ENCODE assay signal across 16 cellular contexts in the genomic region with DNA sequence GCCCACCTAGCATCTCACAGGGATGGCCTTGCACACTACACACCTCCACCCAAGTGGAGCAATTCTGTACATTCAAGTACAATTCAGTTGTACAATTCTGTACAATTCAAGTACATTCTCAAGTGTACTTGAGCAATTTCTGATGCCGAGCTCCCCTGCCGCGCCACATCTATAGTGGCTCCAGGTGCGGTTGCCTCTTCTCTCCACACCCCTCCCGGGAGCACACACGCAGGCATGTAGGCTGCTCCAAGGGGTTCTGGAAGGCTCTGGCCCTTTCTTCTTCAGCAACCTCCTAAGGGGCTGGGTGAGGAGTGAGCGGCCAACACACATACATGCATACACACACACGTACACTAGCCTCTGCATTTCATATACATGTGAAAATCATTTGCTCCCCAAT. TPM values are rescaled to one million over a fixed set of nuclear protein-coding genes. Genes with fewer than 3 reads are reported as not detected.
A peak's percentile ranks its signal among the peaks of the same experiment; 100 is the strongest.
DNase-seq lines count a peak whose midpoint lies in the region; ATAC-seq and TF ChIP-seq lines count a peak whose summit lies in the region.
"Had no signal": no experiment of that assay in that cellular context is flagged by ENCODE, and none has a peak within 500 bp of the region (broad histone marks: within the 10 kb centered on the region; RNA-seq: fewer than 3 reads in every experiment).

No MANE protein-coding gene starts in this region.

- H3K27ac ChIP-seq in left lung = no peak overlapping the region
- H3K27ac ChIP-seq: C4-2B, Peyer's patch, SJSA1 had no signal

- H3K4me1 ChIP-seq in left lung = no peaks in the 10 kb centered on the region
- H3K4me1 ChIP-seq: Peyer's patch, SJSA1 had no signal

- POLR2A ChIA-PET in activated CD4-positive, alpha-beta T cell treated with anti-CD3 and anti-CD28 coated beads, Interleukin-2, amount 10 ng/mL, durations not matched to agents 7 days and 5 days (lab: Charles Lee) = no interaction called here
- POLR2A ChIA-PET in activated CD4-positive, alpha-beta T cell treated with anti-CD3 and anti-CD28 coated beads for 36 hours (lab: Charles Lee) = no interaction called here

- H3K27me3 Mint-ChIP-seq in activated CD4-positive, alpha-beta T cell treated with anti-CD3 and anti-CD28 coated beads, Interleukin-2, amount 10 ng/mL, durations not matched to agents 7 days and 5 days = peaks cover 5% of the 10 kb centered on the region
- H3K27me3 Mint-ChIP-seq in activated CD4-positive, alpha-beta T cell treated with anti-CD3 and anti-CD28 coated beads for 36 hours = peaks cover 2% of the 10 kb centered on the region
- H3K27me3 Mint-ChIP-seq: T-helper 17 cell had no signal

- no peaks in the 10 kb centered on the region for H3K36me3 Mint-ChIP-seq in activated CD4-positive, alpha-beta T cell treated with anti-CD3 and anti-CD28 coated beads, Interleukin-2, amount 10 ng/mL, durations not matched to agents 7 days and 5 days (ENCODE audit: low read depth)
- no peaks in the 10 kb centered on the region for H3K36me3 Mint-ChIP-seq in activated CD4-positive, alpha-beta T cell treated with anti-CD3 and anti-CD28 coated beads for 36 hours (ENCODE audit: low read depth)

- H3K4me3 ChIP-seq in left lung = no peak overlapping the region
- H3K4me3 ChIP-seq: GM23338, Peyer's patch, SJSA1 had no signal

- H3K4me3 Mint-ChIP-seq in activated CD4-positive, alpha-beta T cell treated with anti-CD3 and anti-CD28 coated beads, Interleukin-2, amount 10 ng/mL, durations not matched to agents 7 days and 5 days = no peak overlapping the region
- no peak overlapping the region for H3K4me3 Mint-ChIP-seq in activated CD4-positive, alpha-beta T cell treated with anti-CD3 and anti-CD28 coated beads for 36 hours
- H3K4me3 Mint-ChIP-seq: GM23338, T-helper 17 cell had no signal

- TF ChIP-seq CTCF in left lung (IDR thresholded peaks at IDR 0.05) = no peak

- no peak for DNase-seq in activated CD4-positive, alpha-beta T cell treated with anti-CD3 and anti-CD28 coated beads, Interleukin-2, amount 10 ng/mL, durations not matched to agents 7 days and 5 days
- no peak for DNase-seq in activated CD4-positive, alpha-beta T cell treated with anti-CD3 and anti-CD28 coated beads for 36 hours
- peak; percentile 69 for DNase-seq in NCI-H187 treated with DMSO at 0.1 percent for 48 hours (lab: John Stamatoyannopoulos, UW)
- DNase-seq in left lung = peak; percentile 20 to 31
- DNase-seq in COLO668 (lab: John Stamatoyannopoulos, UW; ENCODE audit: unreplicated experiment) = no peak
- no peak for DNase-seq in hippocampal formation (lab: John Stamatoyannopoulos, UW)
- DNase-seq: GF-D8, NCI-H2029, NCI-H526 treated with DMSO at 0.1 percent for 48 hours, T-helper 17 cell had no signal

- no peaks in the 10 kb centered on the region for H3K27me3 ChIP-seq in left lung
- H3K27me3 ChIP-seq: Peyer's patch, SJSA1 had no signal

- intact Hi-C loops in activated CD4-positive, alpha-beta T cell treated with anti-CD3 and anti-CD28 coated beads for 36 hours (cut with DNase I, micrococcal nuclease) = no loop called here
- intact Hi-C loops in left lung (cut with DNase I) = no loop called here

- H3K9me3 Mint-ChIP-seq in activated CD4-positive, alpha-beta T cell treated with anti-CD3 and anti-CD28 coated beads, Interleukin-2, amount 10 ng/mL, durations not matched to agents 7 days and 5 days = no peaks in the 10 kb centered on the region
- peaks cover 2% of the 10 kb centered on the region for H3K9me3 Mint-ChIP-seq in activated CD4-positive, alpha-beta T cell treated with anti-CD3 and anti-CD28 coated beads for 36 hours (ENCODE audit: low read depth)
- H3K9me3 Mint-ChIP-seq: GM23338 had no signal

- ATAC-seq in activated CD4-positive, alpha-beta T cell treated with anti-CD3 and anti-CD28 coated beads for 36 hours = no peak
- peak; percentile 60 for ATAC-seq in left lung
- ATAC-seq in GM19463 (IDR thresholded peaks at IDR 0.05; ENCODE audit: unreplicated experiment) = no peak
- ATAC-seq: GM23338, HCT116, T-helper 17 cell had no signal

- peak overlapping the region; percentile 9 for H3K27ac Mint-ChIP-seq in activated CD4-positive, alpha-beta T cell treated with anti-CD3 and anti-CD28 coated beads, Interleukin-2, amount 10 ng/mL, durations not matched to agents 7 days and 5 days
- no peak overlapping the region for H3K27ac Mint-ChIP-seq in activated CD4-positive, alpha-beta T cell treated with anti-CD3 and anti-CD28 coated beads for 36 hours
- H3K27ac Mint-ChIP-seq: GM23338, T-helper 17 cell had no signal

- H3K9me3 ChIP-seq in left lung = no peaks in the 10 kb centered on the region
- H3K9me3 ChIP-seq: Peyer's patch, SJSA1 had no signal

- CTCF ChIA-PET in activated CD4-positive, alpha-beta T cell treated with anti-CD3 and anti-CD28 coated beads, Interleukin-2, amount 10 ng/mL, durations not matched to agents 7 days and 5 days (lab: Charles Lee) = no interaction called here
- CTCF ChIA-PET in activated CD4-positive, alpha-beta T cell treated with anti-CD3 and anti-CD28 coated beads for 36 hours (lab: Charles Lee) = no interaction called here

- no peaks in the 10 kb centered on the region for H3K36me3 ChIP-seq in left lung
- H3K36me3 ChIP-seq: Peyer's patch, SJSA1 had no signal

- H3K4me1 Mint-ChIP-seq in activated CD4-positive, alpha-beta T cell treated with anti-CD3 and anti-CD28 coated beads, Interleukin-2, amount 10 ng/mL, durations not matched to agents 7 days and 5 days = no peaks in the 10 kb centered on the region
- no peaks in the 10 kb centered on the region for H3K4me1 Mint-ChIP-seq in activated CD4-positive, alpha-beta T cell treated with anti-CD3 and anti-CD28 coated beads for 36 hours
- H3K4me1 Mint-ChIP-seq: GM23338, T-helper 17 cell had no signal

RNA-seq across cellular contexts. Expression of gene DUSP9, which starts 18.9 kb away (rescaled TPM):
- total RNA-seq in activated CD4-positive, alpha-beta T cell treated with anti-CD3 and anti-CD28 coated beads, Interleukin-2, amount 10 ng/mL, durations not matched to agents 7 days and 5 days = not detected
- total RNA-seq in activated CD4-positive, alpha-beta T cell treated with anti-CD3 and anti-CD28 coated beads for 36 hours = under 1 TPM; 0.12 to 0.14 TPM
- under 1 TPM in 1 of 2 donors, not detected in 1; 0.16 TPM for total RNA-seq in left lung
- total RNA-seq: Peyer's patch, T-helper 17 cell had no signal

RNA-seq across cellular contexts. Expression of gene CCNQ, which starts 29.2 kb away (rescaled TPM):
- 10 to 100 TPM; 22.5 to 23.8 TPM for total RNA-seq in activated CD4-positive, alpha-beta T cell treated with anti-CD3 and anti-CD28 coated beads, Interleukin-2, amount 10 ng/mL, durations not matched to agents 7 days and 5 days
- total RNA-seq in activated CD4-positive, alpha-beta T cell treated with anti-CD3 and anti-CD28 coated beads for 36 hours = 10 to 100 TPM; 13.9 to 14.7 TPM
- 10 to 100 TPM; 17.1 to 18.7 TPM for total RNA-seq in left lung

RNA-seq across cellular contexts. Expression of gene PNCK, which starts 45.5 kb away (rescaled TPM):
- not detected for total RNA-seq in activated CD4-positive, alpha-beta T cell treated with anti-CD3 and anti-CD28 coated beads, Interleukin-2, amount 10 ng/mL, durations not matched to agents 7 days and 5 days
- total RNA-seq in activated CD4-positive, alpha-beta T cell treated with anti-CD3 and anti-CD28 coated beads for 36 hours = under 1 TPM; 0.30 to 0.71 TPM
- total RNA-seq in left lung = 1 to 10 TPM in 1 of 2 donors, not detected in 1; 1.1 TPM
- total RNA-seq: SJSA1 had no signal

RNA-seq across cellular contexts. Expression of gene SLC6A8, which starts 59.6 kb away (rescaled TPM):
- under 1 TPM; 0.65 to 0.69 TPM for total RNA-seq in activated CD4-positive, alpha-beta T cell treated with anti-CD3 and anti-CD28 coated beads, Interleukin-2, amount 10 ng/mL, durations not matched to agents 7 days and 5 days
- total RNA-seq in activated CD4-positive, alpha-beta T cell treated with anti-CD3 and anti-CD28 coated beads for 36 hours = under 1 TPM; 0.39 to 0.58 TPM
- 10 to 100 TPM; 10.5 to 11.2 TPM for total RNA-seq in left lung

Comparison
In these comparisons a context has a peak if more than half of its experiments do, and no peak if none do; other contexts are left out.
1. DNase-seq: peak in NCI-H187 treated with DMSO at 0.1 percent for 48 hours (single experiment) and left lung (2 of 2); none in activated CD4-positive, alpha-beta T cell treated with anti-CD3 and anti-CD28 coated beads, Interleukin-2, amount 10 ng/mL, durations not matched to agents 7 days and 5 days (single experiment), activated CD4-positive, alpha-beta T cell treated with anti-CD3 and anti-CD28 coated beads for 36 hours (single experiment), COLO668 (single experiment) and hippocampal formation (0 of 2).